In genomic region chr6:89357390-89357789, GRCh38 we compare ENCODE assay signal across 10 cellular contexts. TPM values are rescaled to one million over a fixed set of nuclear protein-coding genes. Genes with fewer than 3 reads are reported as not detected.
DNase-seq lines count a peak whose midpoint lies in the region; ATAC-seq and TF ChIP-seq lines count a peak whose summit lies in the region.
"Had no signal": no experiment of that assay in that cellular context is flagged by ENCODE, and none has a peak within 500 bp of the region (broad histone marks: within the 10 kb centered on the region; RNA-seq: fewer than 3 reads in every experiment).

No MANE protein-coding gene starts in this region.

- no peaks in the 10 kb centered on the region for H3K36me3 Mint-ChIP-seq in mesothelial cell of epicardium

- 18 to 33% (median 31%) methylated on average over 3 of the region's 3 CpGs for WGBS in psoas muscle, 3 donors

- H3K4me1 Mint-ChIP-seq in mesothelial cell of epicardium: peaks cover 7% of the 10 kb centered on the region

- no peaks in the 10 kb centered on the region for H3K4me1 ChIP-seq in psoas muscle
- H3K4me1 ChIP-seq in tibial artery: peaks cover 0 to 6% (median 2%) of the 10 kb centered on the region in 4 donors

- no peaks in the 10 kb centered on the region for H3K27me3 ChIP-seq in psoas muscle (ENCODE audit: insufficient read depth in 3 of 3, low read length in 2 of 3)
- no peaks in the 10 kb centered on the region for H3K27me3 ChIP-seq in tibial artery

- peak; percentile 79 for TF ChIP-seq POLR2A in Raji (IDR thresholded peaks at IDR 0.05; ENCODE audit: insufficient read depth, low read depth, low read length)

- H3K4me3 ChIP-seq in psoas muscle: peak overlapping the region; percentile 21
- H3K4me3 ChIP-seq in tibial artery: no peak overlapping the region
- H3K4me3 ChIP-seq: lung had no signal

- H3K27me3 Mint-ChIP-seq in mesothelial cell of epicardium (ENCODE audit: low read depth): no peaks in the 10 kb centered on the region

- H3K36me3 ChIP-seq in psoas muscle (ENCODE audit: insufficient read depth in 1 of 2, low read depth in 1 of 2): no peaks in the 10 kb centered on the region
- no peaks in the 10 kb centered on the region for H3K36me3 ChIP-seq in tibial artery

- peak; percentile 35 for ATAC-seq in HG02870 (IDR thresholded peaks at IDR 0.05; ENCODE audit: unreplicated experiment)
- no peak for ATAC-seq in psoas muscle

- no peaks in the 10 kb centered on the region for H3K9me3 ChIP-seq in psoas muscle
- no peaks in the 10 kb centered on the region for H3K9me3 ChIP-seq in tibial artery

- H3K27ac Mint-ChIP-seq in mesothelial cell of epicardium: no peak overlapping the region

- DNase-seq in SIG-M5 treated with dmso at 0.1 percent for 504 hours (lab: John Stamatoyannopoulos, UW; ENCODE audit: unreplicated experiment) (peak; percentile 14), SIG-M5 (lab: John Stamatoyannopoulos, UW) (no peak), psoas muscle (no peak), mesothelial cell of epicardium (ENCODE audit: low spot score in 2 of 2, unreplicated experiment in 2 of 2) (no peak), tibial artery (no peak)
- DNase-seq in activated CD8-positive, alpha-beta memory T cell treated with anti-CD3 and anti-CD28 coated beads, Interleukin-2, amount 50 U/mL, for 4 hours: no peak

- no peaks in the 10 kb centered on the region for H3K9me3 Mint-ChIP-seq in mesothelial cell of epicardium

- TF ChIP-seq CTCF in psoas muscle (IDR thresholded peaks at IDR 0.05) (no peak), mesothelial cell of epicardium (IDR thresholded peaks at IDR 0.05; ENCODE audit: unreplicated experiment) (no peak), tibial artery (IDR thresholded peaks at IDR 0.05) (no peak)

- H3K4me3 Mint-ChIP-seq in mesothelial cell of epicardium: no peak overlapping the region

- intact Hi-C loops in psoas muscle (cut with DNase I) (loop anchor here (10.0 kb wide), 2 partner anchors 233 to 373 kb away; no protein-coding TSS in a partner anchor), tibial artery (cut with DNase I; ENCODE audit: low total_unique reads) (no loop called here)

- H3K27ac ChIP-seq in psoas muscle (no peak overlapping the region), tibial artery (no peak overlapping the region)

RNA-seq across cellular contexts. Expression of gene UBE2J1, which starts 4.9 kb away (rescaled TPM):
- total RNA-seq in psoas muscle: 10 to 100 TPM; 11.5 to 21.6 (median 17.4) TPM
- polyA plus RNA-seq in psoas muscle: 10 to 100 TPM; 10.0 to 20.7 (median 12.9) TPM
- total RNA-seq in mesothelial cell of epicardium: 32.2 to 35.0 TPM (median 34.2 TPM) in 3 replicates

RNA-seq across cellular contexts. Expression of gene GABRR2, which starts 42.3 kb away (rescaled TPM):
- total RNA-seq in psoas muscle (under 1 TPM; 0.34 to 0.71 (median 0.53) TPM), mesothelial cell of epicardium (0.75 to 1.3 TPM (median 0.87 TPM) in 3 replicates)
- 1 to 10 TPM in 1 of 3 donors, under 1 TPM in 2; 0.79 to 4.3 (median 0.87) TPM for polyA plus RNA-seq in psoas muscle

RNA-seq across cellular contexts. Expression of gene RRAGD, which starts 54.7 kb away (rescaled TPM):
- total RNA-seq in psoas muscle: 100 to 1,000 TPM; 105 to 148 (median 125) TPM
- polyA plus RNA-seq in psoas muscle: 100 to 1,000 TPM in 1 of 3 donors, 10 to 100 TPM in 2; 34.8 to 163 (median 70.8) TPM
- total RNA-seq in mesothelial cell of epicardium: 5.6 to 6.9 TPM (median 5.6 TPM) in 3 replicates
- polyA plus RNA-seq: AG04450 had no signal

Comparison
In these comparisons a context has a peak if more than half of its experiments do, and no peak if none do; other contexts are left out.
1. RNA of gene RRAGD, which starts 54.7 kb away (total RNA-seq): 105 to 148 TPM in psoas muscle; 5.6 to 6.9 TPM in mesothelial cell of epicardium; every median in the first group is over 10 times any median in the second.